26 cellular contexts compared by ENCODE assay signal in genomic region chr4:48058620-48059530, GRCh38. TPM values are rescaled to one million over a fixed set of nuclear protein-coding genes. Genes with fewer than 3 reads are reported as not detected.
DNase-seq lines count a peak whose midpoint lies in the region; ATAC-seq and TF ChIP-seq lines count a peak whose summit lies in the region.
"Had no signal": no experiment of that assay in that cellular context is flagged by ENCODE, and none has a peak within 500 bp of the region (broad histone marks: within the 10 kb centered on the region; RNA-seq: fewer than 3 reads in every experiment).

No MANE protein-coding gene starts in this region.

- H3K4me2 ChIP-seq in H9 (ENCODE audit: insufficient read depth, insufficient read length, low read length): no peak overlapping the region
- H3K4me2 ChIP-seq: KMS-11 had no signal

- H3K79me2 ChIP-seq in H9 (ENCODE audit: insufficient read depth, low read length): no peaks in the 10 kb centered on the region

- no peak overlapping the region for H3K18ac ChIP-seq in H9 (ENCODE audit: insufficient read length, low read depth, low read length)

- H3K56ac ChIP-seq in H9 (ENCODE audit: insufficient read length, low read depth, low read length): no peak overlapping the region

- DNase-seq in activated naive CD8-positive, alpha-beta T cell treated with anti-CD3 and anti-CD28 coated beads for 36 hours: no peak
- DNase-seq in T-helper 17 cell (no peak), mesothelial cell of epicardium (ENCODE audit: low spot score in 2 of 2, unreplicated experiment in 2 of 2) (no peak), type B pancreatic cell (ENCODE audit: extremely low spot score, unreplicated experiment) (no peak), A673 (ENCODE audit: low spot score) (no peak), H9 (no peak)
- DNase-seq: activated gamma-delta T cell treated with Interleukin-2 at 50 U/mL for 16 hours; activated T-cell treated with anti-CD3 and anti-CD28 coated beads, Interleukin-2, amount 50 U/mL, for 48 hours; CD4-positive, CD25-positive, alpha-beta regulatory T cell; DMS 273 treated with DMSO at 0.1 percent for 48 hours; H7; islet precursor cell; left lung; mesenchymal stem cell; NCI-H1417 treated with DMSO at 0.1 percent for 48 hours; NCI-H2029 treated with DMSO at 0.1 percent for 48 hours; NCI-H226; NCI-H774; SW 1271; T1000 had no signal

- no peaks in the 10 kb centered on the region for H4K20me1 ChIP-seq in H9 (ENCODE audit: control insufficient read depth, insufficient read depth, insufficient read length)

- H3K27ac ChIP-seq in A673 (ENCODE audit: low read depth, low read length, poor library complexity, severe bottlenecking): no peak overlapping the region
- H3K27ac ChIP-seq in H9 (ENCODE audit: insufficient read length, low read depth, low read length): no peak overlapping the region
- H3K27ac ChIP-seq: HL-60, KMS-11, left lung had no signal

- H3K4me1 Mint-ChIP-seq in activated naive CD8-positive, alpha-beta T cell (ENCODE audit: low read depth): peaks cover 25% of the 10 kb centered on the region
- H3K4me1 Mint-ChIP-seq in activated naive CD8-positive, alpha-beta T cell treated with anti-CD3 and anti-CD28 coated beads for 36 hours: peaks cover 14% of the 10 kb centered on the region
- peaks cover 6% of the 10 kb centered on the region for H3K4me1 Mint-ChIP-seq in T-helper 17 cell
- H3K4me1 Mint-ChIP-seq in mesothelial cell of epicardium: peaks cover 10% of the 10 kb centered on the region
- H3K4me1 Mint-ChIP-seq in type B pancreatic cell (ENCODE audit: unreplicated experiment): peaks cover 4% of the 10 kb centered on the region
- H3K4me1 Mint-ChIP-seq in H9: peaks cover 5% of the 10 kb centered on the region in 2 experiments; a peak in 2 of 4 replicates

- no peak overlapping the region for H2BK5ac ChIP-seq in H9 (ENCODE audit: insufficient read length, low read length)

- intact Hi-C loops in A673 (cut with micrococcal nuclease; ENCODE audit: unreplicated experiment): no loop called here

- no peak overlapping the region for H2BK20ac ChIP-seq in H9 (ENCODE audit: low read depth, low read length, poor library complexity, severe bottlenecking)

- no peak overlapping the region for H4K8ac ChIP-seq in H9 (replicated peaks; ENCODE audit: insufficient read length, low read depth, low read length)

- no peak overlapping the region for H2BK12ac ChIP-seq in H9 (ENCODE audit: insufficient read length, low read depth, low read length)

- H3K27ac Mint-ChIP-seq in activated naive CD8-positive, alpha-beta T cell: peak overlapping the region; percentile 36
- H3K27ac Mint-ChIP-seq in activated naive CD8-positive, alpha-beta T cell treated with anti-CD3 and anti-CD28 coated beads for 36 hours: no peak overlapping the region
- H3K27ac Mint-ChIP-seq in T-helper 17 cell: peak overlapping the region; percentile 4
- peak overlapping the region; percentile 3 for H3K27ac Mint-ChIP-seq in mesothelial cell of epicardium
- H3K27ac Mint-ChIP-seq in type B pancreatic cell: peak overlapping the region; percentile 84
- H3K27ac Mint-ChIP-seq in H9: no peak overlapping the region
- H3K27ac Mint-ChIP-seq: CD4-positive, CD25-positive, alpha-beta regulatory T cell had no signal

- no peaks in the 10 kb centered on the region for H3K4me1 ChIP-seq in A673 (ENCODE audit: insufficient read depth, low read length, poor library complexity, severe bottlenecking)
- no peaks in the 10 kb centered on the region for H3K4me1 ChIP-seq in H9 (ENCODE audit: insufficient read depth, low read length)
- H3K4me1 ChIP-seq: left lung had no signal

- H3K27me3 ChIP-seq in A673 (replicated peaks; ENCODE audit: insufficient read depth, low read depth, low read length, poor library complexity) (no peaks in the 10 kb centered on the region), H9 (ENCODE audit: insufficient read depth, low read length) (no peaks in the 10 kb centered on the region)
- H3K27me3 ChIP-seq: left lung had no signal

- no peak overlapping the region for H2AK5ac ChIP-seq in H9 (ENCODE audit: insufficient read length, low read length)

- H3K14ac ChIP-seq in H9 (ENCODE audit: insufficient read depth, low read length): no peak overlapping the region

- H3K9me3 Mint-ChIP-seq in activated naive CD8-positive, alpha-beta T cell (ENCODE audit: low read depth): peaks cover 6% of the 10 kb centered on the region
- peaks cover 27% of the 10 kb centered on the region for H3K9me3 Mint-ChIP-seq in activated naive CD8-positive, alpha-beta T cell treated with anti-CD3 and anti-CD28 coated beads for 36 hours
- H3K9me3 Mint-ChIP-seq in mesothelial cell of epicardium (peaks cover 34% of the 10 kb centered on the region), type B pancreatic cell (peaks cover 4% of the 10 kb centered on the region), H9 (peaks cover 17 to 28% of the 10 kb centered on the region in 2 experiments)

- no peak overlapping the region for H3K4me3 ChIP-seq in A673 (ENCODE audit: low read depth, low read length, poor library complexity, severe bottlenecking)
- H3K4me3 ChIP-seq: left lung had no signal

- no peak overlapping the region for H3K4me3 Mint-ChIP-seq in activated naive CD8-positive, alpha-beta T cell
- no peak overlapping the region for H3K4me3 Mint-ChIP-seq in activated naive CD8-positive, alpha-beta T cell treated with anti-CD3 and anti-CD28 coated beads for 36 hours
- no peak overlapping the region for H3K4me3 Mint-ChIP-seq in T-helper 17 cell
- no peak overlapping the region for H3K4me3 Mint-ChIP-seq in mesothelial cell of epicardium
- H3K4me3 Mint-ChIP-seq in type B pancreatic cell: peak overlapping the region; percentile 73
- H3K4me3 Mint-ChIP-seq in H9: peak overlapping the region in 1 of 2 experiments; percentile 48; a peak in 2 of 5 replicates
- H3K4me3 Mint-ChIP-seq: CD4-positive, CD25-positive, alpha-beta regulatory T cell had no signal

- no peak overlapping the region for H3T11ph ChIP-seq in H9 (ENCODE audit: low read length)

- peaks cover 7% of the 10 kb centered on the region for H3K36me3 Mint-ChIP-seq in activated naive CD8-positive, alpha-beta T cell
- H3K36me3 Mint-ChIP-seq in activated naive CD8-positive, alpha-beta T cell treated with anti-CD3 and anti-CD28 coated beads for 36 hours: peaks cover 24% of the 10 kb centered on the region
- H3K36me3 Mint-ChIP-seq in T-helper 17 cell (ENCODE audit: low read depth) (peaks cover 2% of the 10 kb centered on the region), mesothelial cell of epicardium (peaks cover 22% of the 10 kb centered on the region), type B pancreatic cell (peaks cover 5% of the 10 kb centered on the region), H9 (ENCODE audit: insufficient read depth in 1 of 3, low read depth in 3 of 3) (peaks cover 2 to 19% (median 7%) of the 10 kb centered on the region in 3 experiments; a peak in 6 of 7 replicates)
- H3K36me3 Mint-ChIP-seq: CD4-positive, CD25-positive, alpha-beta regulatory T cell had no signal

- CTCF ChIA-PET in A673 (lab: Charles Lee): no interaction called here

- no peak overlapping the region for H3K4ac ChIP-seq in H9 (ENCODE audit: low read depth, low read length)

- TF ChIP-seq CTCF in mesothelial cell of epicardium (IDR thresholded peaks at IDR 0.05; ENCODE audit: unreplicated experiment) (no peak), type B pancreatic cell (conservative IDR thresholded peaks at IDR 0.05) (no peak), A673 (conservative IDR thresholded peaks at IDR 0.05; ENCODE audit: low read depth, low read length) (no peak), H9 (conservative IDR thresholded peaks at IDR 0.05) (no peak)

- H3K27me3 Mint-ChIP-seq in activated naive CD8-positive, alpha-beta T cell: no peaks in the 10 kb centered on the region
- no peaks in the 10 kb centered on the region for H3K27me3 Mint-ChIP-seq in activated naive CD8-positive, alpha-beta T cell treated with anti-CD3 and anti-CD28 coated beads for 36 hours
- no peaks in the 10 kb centered on the region for H3K27me3 Mint-ChIP-seq in T-helper 17 cell
- H3K27me3 Mint-ChIP-seq in mesothelial cell of epicardium (ENCODE audit: low read depth): no peaks in the 10 kb centered on the region
- H3K27me3 Mint-ChIP-seq in type B pancreatic cell: no peaks in the 10 kb centered on the region
- peaks cover 4% of the 10 kb centered on the region for H3K27me3 Mint-ChIP-seq in H9 (ENCODE audit: low read depth)
- H3K27me3 Mint-ChIP-seq: CD4-positive, CD25-positive, alpha-beta regulatory T cell had no signal

- no CpG with 5 or more reads among the region's 5 CpGs for WGBS in H9 (ENCODE audit: extremely low coverage, insufficient read length, low lambda C conversion rate)

- no peak overlapping the region for H4K91ac ChIP-seq in H9 (ENCODE audit: insufficient read length, low read depth, low read length)

- H3K9ac ChIP-seq in H9 (ENCODE audit: extremely low read depth, insufficient read length, low read length): no peak overlapping the region
- H3K9ac ChIP-seq: KMS-11 had no signal

- H3K79me1 ChIP-seq in H9 (ENCODE audit: insufficient read depth, low read depth, low read length, poor library complexity, severe bottlenecking): no peaks in the 10 kb centered on the region

- H3K23ac ChIP-seq in H9 (ENCODE audit: insufficient read length, low read depth, low read length): no peak overlapping the region

- ATAC-seq in T-helper 17 cell (peak; percentile 64), HG02840 (IDR thresholded peaks at IDR 0.05; ENCODE audit: low FRiP score, unreplicated experiment) (no peak)
- ATAC-seq: esophagus mucosa, left lung had no signal

- no peaks in the 10 kb centered on the region for H3K23me2 ChIP-seq in H9 (ENCODE audit: insufficient read length, low read depth, low read length, poor library complexity, severe bottlenecking)

- H3K9me3 ChIP-seq in T-helper 17 cell (ENCODE audit: control insufficient read depth, low read length, poor library complexity, severe bottlenecking): no peaks in the 10 kb centered on the region
- no peaks in the 10 kb centered on the region for H3K9me3 ChIP-seq in A673 (ENCODE audit: low read depth, low read length, poor library complexity, severe bottlenecking)
- no peaks in the 10 kb centered on the region for H3K9me3 ChIP-seq in H9 (ENCODE audit: control insufficient read depth, low read depth, low read length)

- no peak overlapping the region for H2AFZ ChIP-seq in H9 (ENCODE audit: low read length)

- no TSS peak for BruUV-seq in A673 (replicated peaks; lab: Mats Ljungman, UMichigan)

- no peak overlapping the region for H2BK15ac ChIP-seq in H9 (ENCODE audit: low read depth, low read length)

- POLR2A ChIA-PET in A673 (lab: Charles Lee; ENCODE audit: low non-redundant PET): interaction anchor here (0.6 kb wide), 1 partner anchor 125 kb away, joined by 3 read pairs; no protein-coding TSS in a partner anchor

- no peaks in the 10 kb centered on the region for H3K36me3 ChIP-seq in A673 (ENCODE audit: insufficient read depth, low read length, poor library complexity, severe bottlenecking)
- H3K36me3 ChIP-seq: left lung had no signal

- H2BK120ac ChIP-seq in H9 (ENCODE audit: low read depth, low read length, poor library complexity, severe bottlenecking): no peak overlapping the region

- H4K5ac ChIP-seq in H9 (ENCODE audit: insufficient read length, low read depth, low read length): no peak overlapping the region

RNA-seq across cellular contexts. Expression of gene NIPAL1, which starts 42.3 kb away (rescaled TPM):
- 1 to 10 TPM; 1.8 to 2.9 TPM for total RNA-seq in activated naive CD8-positive, alpha-beta T cell treated with anti-CD3 and anti-CD28 coated beads for 36 hours
- 1 to 10 TPM in 1 of 2 donors, under 1 TPM in 1; 0.91 to 1.7 TPM for total RNA-seq in T-helper 17 cell
- 12.1 to 13.4 TPM (median 13.3 TPM) in 3 replicates for total RNA-seq in mesothelial cell of epicardium
- total RNA-seq in type B pancreatic cell (ENCODE audit: low replicate concordance): 13.9 and 44.6 TPM in 2 replicates
- total RNA-seq in A673 (2021): 0.46 and 0.84 TPM in 2 replicates
- total RNA-seq in H9 (2021): 13.1 and 16.9 TPM in 2 replicates

RNA-seq across cellular contexts. Expression of gene CNGA1, which starts 42.4 kb away (rescaled TPM):
- under 1 TPM; 0.34 to 0.64 TPM for total RNA-seq in activated naive CD8-positive, alpha-beta T cell treated with anti-CD3 and anti-CD28 coated beads for 36 hours
- total RNA-seq in T-helper 17 cell: not detected
- total RNA-seq in mesothelial cell of epicardium: 3.9 to 4.7 TPM (median 4.6 TPM) in 3 replicates
- total RNA-seq in type B pancreatic cell (ENCODE audit: low replicate concordance): 1.0 and 5.3 TPM in 2 replicates
- total RNA-seq in A673 (2021): 0.39 TPM in 1 of 2 replicates, not detected in the other
- 1.0 and 1.4 TPM in 2 replicates for total RNA-seq in H9 (2021)
- total RNA-seq: A172; CD4-positive, CD25-positive, alpha-beta regulatory T cell had no signal

Comparison
In these comparisons a context has a peak if more than half of its experiments do, and no peak if none do; other contexts are left out.
1. H3K27ac Mint-ChIP-seq: peak in activated naive CD8-positive, alpha-beta T cell (single experiment), T-helper 17 cell (single experiment), mesothelial cell of epicardium (single experiment) and type B pancreatic cell (single experiment); none in activated naive CD8-positive, alpha-beta T cell treated with anti-CD3 and anti-CD28 coated beads for 36 hours (single experiment) and H9 (0 of 3).